In genomic region chr10:86954681-86955500, GRCh38 we compare ENCODE assay signal across 10 cellular contexts. TPM values are rescaled to one million over a fixed set of nuclear protein-coding genes. Genes with fewer than 3 reads are reported as not detected.
A peak's percentile ranks its signal among the peaks of the same experiment; 100 is the strongest.
DNase-seq lines count a peak whose midpoint lies in the region; ATAC-seq and TF ChIP-seq lines count a peak whose summit lies in the region.
"Had no signal": no experiment of that assay in that cellular context is flagged by ENCODE, and none has a peak within 500 bp of the region (broad histone marks: within the 10 kb centered on the region; RNA-seq: fewer than 3 reads in every experiment).

No MANE protein-coding gene starts in this region.

- no peaks in the 10 kb centered on the region for H3K27me3 ChIP-seq in adipocyte (replicated peaks; ENCODE audit: control insufficient read depth, insufficient read depth, low read length)
- no peaks in the 10 kb centered on the region for H3K27me3 ChIP-seq in esophagus squamous epithelium
- no peaks in the 10 kb centered on the region for H3K27me3 ChIP-seq in transverse colon

- H3K27ac ChIP-seq in esophagus squamous epithelium (peak overlapping the region; percentile 66 to 86 (median 78)), transverse colon (peak overlapping the region; percentile 50 to 69 (median 61))

- TF ChIP-seq CTCF in esophagus squamous epithelium (IDR thresholded peaks at IDR 0.05) (no peak), nephron (IDR thresholded peaks at IDR 0.05; ENCODE audit: unreplicated experiment in 3 of 3) (no peak), transverse colon (IDR thresholded peaks at IDR 0.05) (no peak)

- H3K4me1 Mint-ChIP-seq in nephron, result peaks cover 43% of the 10 kb centered on the region

- no peak for TF ChIP-seq EP300 in transverse colon (IDR thresholded peaks at IDR 0.05; ENCODE audit: low read depth)

- H3K27me3 Mint-ChIP-seq in nephron (ENCODE audit: low read depth), result peaks cover 3% of the 10 kb centered on the region
- H3K27me3 Mint-ChIP-seq: activated T-helper 17 cell treated with anti-CD3 and anti-CD28 coated beads, Interleukin-2, amount 50 U/mL, for 72 hours had no signal

- H3K9ac ChIP-seq in adipocyte (ENCODE audit: low read length), result peak overlapping the region; percentile 82

- peak overlapping the region; percentile 96 to 98 (median 98) for H3K27ac Mint-ChIP-seq in nephron
- H3K27ac Mint-ChIP-seq: activated T-helper 17 cell treated with anti-CD3 and anti-CD28 coated beads, Interleukin-2, amount 50 U/mL, for 72 hours; dendritic cell treated with granulocyte-macrophage colony-stimulating factor and Interleukin-4, amounts not matched to agents 40 ng/mL and 50 ng/mL, for 4 days had no signal

- H3K36me3 Mint-ChIP-seq in nephron (ENCODE audit: low read depth), result peaks cover 9% of the 10 kb centered on the region

- no peak for ATAC-seq in HG02678 (IDR thresholded peaks at IDR 0.05; ENCODE audit: unreplicated experiment)
- ATAC-seq: activated T-helper 17 cell treated with anti-CD3 and anti-CD28 coated beads, Interleukin-2, amount 50 U/mL, for 72 hours had no signal

- in situ Hi-C loops in transverse colon (cut with MboI; ENCODE audit: low pct_ligation_motif_present in 1 of 4, low pct_unique_long_range_greater_than_20kb in 1 of 4, low sequenced_read_pairs in 3 of 4), result no loop called here

- DNase-seq in adipocyte (ENCODE audit: low read depth) (no peak), esophagus squamous epithelium (lab: John Stamatoyannopoulos, UW) (no peak), transverse colon (no peak), NCI-H345 (lab: John Stamatoyannopoulos, UW) (no peak), NCI-H1105 treated with DMSO at 0.1 percent for 48 hours (lab: John Stamatoyannopoulos, UW) (no peak)
- DNase-seq: NCI-H1694 had no signal

- H3K9me3 ChIP-seq in adipocyte (ENCODE audit: control insufficient read depth, low read length), result peaks cover 4% of the 10 kb centered on the region
- peaks cover 0 to 9% (median 0%) of the 10 kb centered on the region in 3 donors for H3K9me3 ChIP-seq in esophagus squamous epithelium
- peaks cover 0 to 6% of the 10 kb centered on the region in 2 donors for H3K9me3 ChIP-seq in transverse colon

- intact Hi-C loops in esophagus squamous epithelium (cut with DNase I) (no loop called here), transverse colon (cut with DNase I; ENCODE audit: low total_unique reads) (no loop called here)

- no peak for TF ChIP-seq POLR2A in esophagus squamous epithelium (IDR thresholded peaks at IDR 0.05)
- TF ChIP-seq POLR2A in transverse colon (IDR thresholded peaks at IDR 0.05), result no peak

- 21 to 62% methylated on average over 7 to 9 of the region's 13 CpGs for WGBS in esophagus squamous epithelium, 2 donors
- 73 to 78% methylated on average over 2 to 13 of the region's 13 CpGs for WGBS in transverse colon (ENCODE audit: low coverage in 1 of 2), 2 donors

- H3K4me1 ChIP-seq in adipocyte (ENCODE audit: control insufficient read depth, insufficient read depth, low read length) (peaks cover 49% of the 10 kb centered on the region), esophagus squamous epithelium (peaks cover 21 to 87% (median 42%) of the 10 kb centered on the region in 3 donors), transverse colon (peaks cover 0 to 31% (median 13%) of the 10 kb centered on the region in 4 donors)

- no peaks in the 10 kb centered on the region for H3K36me3 ChIP-seq in adipocyte (ENCODE audit: control insufficient read depth, insufficient read depth, low read length, severe bottlenecking)
- H3K36me3 ChIP-seq in esophagus squamous epithelium, result no peaks in the 10 kb centered on the region
- H3K36me3 ChIP-seq in transverse colon, result no peaks in the 10 kb centered on the region

- H3K9me3 Mint-ChIP-seq in nephron, result peaks cover 20% of the 10 kb centered on the region

- H3K4me3 Mint-ChIP-seq in nephron, result peak overlapping the region; percentile 50 to 74 (median 53)
- H3K4me3 Mint-ChIP-seq: activated T-helper 17 cell treated with anti-CD3 and anti-CD28 coated beads, Interleukin-2, amount 50 U/mL, for 72 hours; dendritic cell treated with granulocyte-macrophage colony-stimulating factor and Interleukin-4, amounts not matched to agents 40 ng/mL and 50 ng/mL, for 4 days had no signal

- no peak overlapping the region for H3K4me3 ChIP-seq in adipocyte (ENCODE audit: low read length)
- H3K4me3 ChIP-seq in esophagus squamous epithelium, result peak overlapping the region in 3 of 4 donors; percentile 31 to 54 (median 41)
- no peak overlapping the region for H3K4me3 ChIP-seq in transverse colon

RNA-seq across cellular contexts. Expression of gene MMRN2, which starts 2.5 kb away (rescaled TPM):
- total RNA-seq in esophagus squamous epithelium (10 to 100 TPM in 2 of 4 donors, 1 to 10 TPM in 2; 3.4 to 18.1 (median 11.0) TPM), transverse colon (10 to 100 TPM in 1 of 4 donors, 1 to 10 TPM in 3; 1.1 to 25.3 (median 8.1) TPM)

RNA-seq across cellular contexts. Expression of gene SNCG, which starts 3.5 kb away (rescaled TPM):
- total RNA-seq in esophagus squamous epithelium, result 10 to 100 TPM in 2 of 4 donors, 1 to 10 TPM in 2; 5.3 to 32.4 (median 11.4) TPM
- total RNA-seq in transverse colon, result 1 to 10 TPM in 2 of 4 donors, not detected in 2; 7.4 to 7.5 TPM
- total RNA-seq: activated T-helper 17 cell treated with anti-CD3 and anti-CD28 coated beads, Interleukin-2, amount 50 U/mL, for 72 hours had no signal

RNA-seq across cellular contexts. Expression of gene ADIRF, which starts 13.4 kb away (rescaled TPM):
- total RNA-seq in esophagus squamous epithelium (10 to 100 TPM; 23.8 to 74.4 (median 47.4) TPM), transverse colon (100 to 1,000 TPM in 2 of 4 donors, 10 to 100 TPM in 2; 35.0 to 194 (median 117) TPM)
- total RNA-seq: activated T-helper 17 cell treated with anti-CD3 and anti-CD28 coated beads, Interleukin-2, amount 50 U/mL, for 72 hours had no signal

Comparison
In these comparisons a context has a peak if more than half of its experiments do, and no peak if none do; other contexts are left out.
1. H3K4me3 ChIP-seq: peak in esophagus squamous epithelium (3 of 4); none in adipocyte (single experiment) and transverse colon (0 of 4).